ENCODE assay signal across 9 cellular contexts in genomic region chrX:153984351-153985178, GRCh38. TPM values are rescaled to one million over a fixed set of nuclear protein-coding genes. Genes with fewer than 3 reads are reported as not detected.
DNase-seq lines count a peak whose midpoint lies in the region; ATAC-seq and TF ChIP-seq lines count a peak whose summit lies in the region.
"Had no signal": no experiment of that assay in that cellular context is flagged by ENCODE, and none has a peak within 500 bp of the region (broad histone marks: within the 10 kb centered on the region; RNA-seq: fewer than 3 reads in every experiment).

No MANE protein-coding gene starts in this region.

- ATAC-seq in natural killer cell treated with Interleukin-12 subunit alpha and Interleukin-12 subunit beta and Interleukin-15 and Interleukin-18, amount 100 ng/mL, for 72 hours = peak in 1 of 2 donors; percentile 37
- ATAC-seq in HG02623 (IDR thresholded peaks at IDR 0.05; ENCODE audit: unreplicated experiment) = no peak

- H2BK5ac ChIP-seq in H9 (ENCODE audit: insufficient read length, low read length) = no peak overlapping the region

- no peak overlapping the region for H2BK15ac ChIP-seq in H9 (ENCODE audit: low read depth, low read length)

- H2AFZ ChIP-seq in H9 (ENCODE audit: low read length) = no peak overlapping the region

- H3K79me1 ChIP-seq in H9 (ENCODE audit: insufficient read depth, low read depth, low read length, poor library complexity, severe bottlenecking) = no peaks in the 10 kb centered on the region

- no peak for TF ChIP-seq CTCF in HL-60 (IDR thresholded peaks at IDR 0.05; ENCODE audit: insufficient read depth, low read length)
- TF ChIP-seq CTCF in H9 (conservative IDR thresholded peaks at IDR 0.05) = no peak

- H3K23ac ChIP-seq in H9 (ENCODE audit: insufficient read length, low read depth, low read length) = no peak overlapping the region

- no peak overlapping the region for H3K14ac ChIP-seq in H9 (ENCODE audit: insufficient read depth, low read length)

- H4K8ac ChIP-seq in H9 (replicated peaks; ENCODE audit: insufficient read length, low read depth, low read length) = no peak overlapping the region

- H2AK5ac ChIP-seq in H9 (ENCODE audit: insufficient read length, low read length) = no peak overlapping the region

- no peak overlapping the region for H2BK12ac ChIP-seq in H9 (ENCODE audit: insufficient read length, low read depth, low read length)

- H3K4me1 Mint-ChIP-seq in activated naive CD4-positive, alpha-beta T cell treated with anti-CD3 and anti-CD28 coated beads, Interleukin-2, amount 50 U/mL, for 24 hours = peaks cover 38% of the 10 kb centered on the region
- peaks cover 25 to 28% of the 10 kb centered on the region in 2 donors for H3K4me1 Mint-ChIP-seq in natural killer cell treated with Interleukin-12 subunit alpha and Interleukin-12 subunit beta and Interleukin-15 and Interleukin-18, amount 100 ng/mL, for 72 hours (ENCODE audit: low read depth in 2 of 2)
- peaks cover 0 to 10% of the 10 kb centered on the region in 2 experiments; a peak in 2 of 4 replicates for H3K4me1 Mint-ChIP-seq in H9

- H3K23me2 ChIP-seq in H9 (ENCODE audit: insufficient read length, low read depth, low read length, poor library complexity, severe bottlenecking) = no peaks in the 10 kb centered on the region

- H3K27ac ChIP-seq in HL-60 (replicated peaks) = peak overlapping the region; percentile 89
- no peak overlapping the region for H3K27ac ChIP-seq in H9 (ENCODE audit: insufficient read length, low read depth, low read length)

- no peak overlapping the region for H2BK20ac ChIP-seq in H9 (ENCODE audit: low read depth, low read length, poor library complexity, severe bottlenecking)

- H3K9ac ChIP-seq in H9 (ENCODE audit: extremely low read depth, insufficient read length, low read length) = no peak overlapping the region

- no peaks in the 10 kb centered on the region for H3K27me3 Mint-ChIP-seq in activated naive CD4-positive, alpha-beta T cell treated with anti-CD3 and anti-CD28 coated beads, Interleukin-2, amount 50 U/mL, for 24 hours
- H3K27me3 Mint-ChIP-seq in natural killer cell treated with Interleukin-12 subunit alpha and Interleukin-12 subunit beta and Interleukin-15 and Interleukin-18, amount 100 ng/mL, for 72 hours = peaks cover 0 to 3% of the 10 kb centered on the region in 2 donors
- peaks cover 2% of the 10 kb centered on the region for H3K27me3 Mint-ChIP-seq in H9 (ENCODE audit: low read depth)

- no peak overlapping the region for H3K56ac ChIP-seq in H9 (ENCODE audit: insufficient read length, low read depth, low read length)

- H3K9me3 ChIP-seq in H9 (ENCODE audit: control insufficient read depth, low read depth, low read length) = peaks cover 20% of the 10 kb centered on the region

- H3K27me3 ChIP-seq in HL-60 (ENCODE audit: insufficient read depth, poor library complexity, severe bottlenecking) (no peaks in the 10 kb centered on the region), H9 (ENCODE audit: insufficient read depth, low read length) (no peaks in the 10 kb centered on the region)

- H3K4me3 ChIP-seq in HL-60 (replicated peaks; ENCODE audit: insufficient read depth, low read length) = no peak overlapping the region

- H3K9me3 Mint-ChIP-seq in activated naive CD4-positive, alpha-beta T cell treated with anti-CD3 and anti-CD28 coated beads, Interleukin-2, amount 50 U/mL, for 24 hours = no peaks in the 10 kb centered on the region
- no peaks in the 10 kb centered on the region for H3K9me3 Mint-ChIP-seq in natural killer cell treated with Interleukin-12 subunit alpha and Interleukin-12 subunit beta and Interleukin-15 and Interleukin-18, amount 100 ng/mL, for 72 hours
- H3K9me3 Mint-ChIP-seq in H9 = peaks cover 51 to 61% of the 10 kb centered on the region in 2 experiments

- no peaks in the 10 kb centered on the region for H3K79me2 ChIP-seq in H9 (ENCODE audit: insufficient read depth, low read length)

- WGBS in H9 (ENCODE audit: extremely low coverage, insufficient read length, low lambda C conversion rate) = no CpG with 5 or more reads among the region's 20 CpGs

- no peaks in the 10 kb centered on the region for H3K36me3 Mint-ChIP-seq in activated naive CD4-positive, alpha-beta T cell treated with anti-CD3 and anti-CD28 coated beads, Interleukin-2, amount 50 U/mL, for 24 hours
- no peaks in the 10 kb centered on the region for H3K36me3 Mint-ChIP-seq in natural killer cell treated with Interleukin-12 subunit alpha and Interleukin-12 subunit beta and Interleukin-15 and Interleukin-18, amount 100 ng/mL, for 72 hours
- H3K36me3 Mint-ChIP-seq in H9 (ENCODE audit: insufficient read depth in 1 of 3, low read depth in 3 of 3) = peaks cover 7 to 10% (median 8%) of the 10 kb centered on the region in 3 experiments; a peak in 6 of 7 replicates

- no peak overlapping the region for H3K18ac ChIP-seq in H9 (ENCODE audit: insufficient read length, low read depth, low read length)

- H3K27ac Mint-ChIP-seq in activated naive CD4-positive, alpha-beta T cell treated with anti-CD3 and anti-CD28 coated beads, Interleukin-2, amount 50 U/mL, for 24 hours = peak overlapping the region; percentile 97
- peak overlapping the region; percentile 70 to 79 for H3K27ac Mint-ChIP-seq in natural killer cell treated with Interleukin-12 subunit alpha and Interleukin-12 subunit beta and Interleukin-15 and Interleukin-18, amount 100 ng/mL, for 72 hours
- no peak overlapping the region; a peak in 1 of 7 replicates for H3K27ac Mint-ChIP-seq in H9

- DNase-seq in GF-D8 (lab: John Stamatoyannopoulos, UW) (peak; percentile 24), HL-60 (ENCODE audit: low read depth in 1 of 2, low spot score in 1 of 2) (peak in 1 of 2 experiments; percentile 65), NCI-H774 (lab: John Stamatoyannopoulos, UW) (no peak), H9 (no peak), OCI-M1 (lab: John Stamatoyannopoulos, UW) (no peak)
- DNase-seq in natural killer cell treated with Interleukin-12 subunit alpha and Interleukin-12 subunit beta and Interleukin-15 and Interleukin-18, amount 100 ng/mL, for 72 hours (ENCODE audit: low spot score) = no peak
- DNase-seq: NCI-H2081 had no signal

- H3K4me3 Mint-ChIP-seq in activated naive CD4-positive, alpha-beta T cell treated with anti-CD3 and anti-CD28 coated beads, Interleukin-2, amount 50 U/mL, for 24 hours = peak overlapping the region; percentile 81
- H3K4me3 Mint-ChIP-seq in natural killer cell treated with Interleukin-12 subunit alpha and Interleukin-12 subunit beta and Interleukin-15 and Interleukin-18, amount 100 ng/mL, for 72 hours = peak overlapping the region; percentile 70
- no peak overlapping the region for H3K4me3 Mint-ChIP-seq in H9

- no peak overlapping the region for H3K4ac ChIP-seq in H9 (ENCODE audit: low read depth, low read length)

- no peak overlapping the region for H3K4me2 ChIP-seq in H9 (ENCODE audit: insufficient read depth, insufficient read length, low read length)

- H3K4me1 ChIP-seq in H9 (ENCODE audit: insufficient read depth, low read length) = no peaks in the 10 kb centered on the region

- no peak overlapping the region for H4K91ac ChIP-seq in H9 (ENCODE audit: insufficient read length, low read depth, low read length)

- no peak overlapping the region for H4K5ac ChIP-seq in H9 (ENCODE audit: insufficient read length, low read depth, low read length)

- H2BK120ac ChIP-seq in H9 (ENCODE audit: low read depth, low read length, poor library complexity, severe bottlenecking) = no peak overlapping the region

- H3T11ph ChIP-seq in H9 (ENCODE audit: low read length) = no peak overlapping the region

- H4K20me1 ChIP-seq in H9 (ENCODE audit: control insufficient read depth, insufficient read depth, insufficient read length) = no peaks in the 10 kb centered on the region

RNA-seq across cellular contexts. Expression of gene TMEM187, which starts 12.0 kb away (rescaled TPM):
- total RNA-seq in natural killer cell treated with Interleukin-12 subunit alpha and Interleukin-12 subunit beta and Interleukin-15 and Interleukin-18, amount 100 ng/mL, for 72 hours = 1 to 10 TPM; 2.4 to 6.9 TPM
- total RNA-seq in H9 (2021) = 1.9 and 2.7 TPM in 2 replicates

RNA-seq across cellular contexts. Expression of gene HCFC1, which starts 12.9 kb away (rescaled TPM):
- 100 to 1,000 TPM; 105 to 131 TPM for total RNA-seq in natural killer cell treated with Interleukin-12 subunit alpha and Interleukin-12 subunit beta and Interleukin-15 and Interleukin-18, amount 100 ng/mL, for 72 hours
- 137 and 144 TPM in 2 replicates for total RNA-seq in H9 (2021)

RNA-seq across cellular contexts. Expression of gene IRAK1, which starts 35.1 kb away (rescaled TPM):
- total RNA-seq in natural killer cell treated with Interleukin-12 subunit alpha and Interleukin-12 subunit beta and Interleukin-15 and Interleukin-18, amount 100 ng/mL, for 72 hours = 100 to 1,000 TPM; 136 to 258 TPM
- total RNA-seq in H9 (2021) = 85.3 and 98.4 TPM in 2 replicates

RNA-seq across cellular contexts. Expression of gene RENBP, which starts 40.1 kb away (rescaled TPM):
- 1 to 10 TPM; 4.8 to 5.4 TPM for total RNA-seq in natural killer cell treated with Interleukin-12 subunit alpha and Interleukin-12 subunit beta and Interleukin-15 and Interleukin-18, amount 100 ng/mL, for 72 hours
- total RNA-seq in H9 (2021) = 7.1 and 8.4 TPM in 2 replicates

RNA-seq across cellular contexts. Expression of gene NAA10, which starts 49.7 kb away (rescaled TPM):
- 100 to 1,000 TPM; 115 to 175 TPM for total RNA-seq in natural killer cell treated with Interleukin-12 subunit alpha and Interleukin-12 subunit beta and Interleukin-15 and Interleukin-18, amount 100 ng/mL, for 72 hours
- 101 and 103 TPM in 2 replicates for total RNA-seq in H9 (2021)

Comparison
In these comparisons a context has a peak if more than half of its experiments do, and no peak if none do; other contexts are left out.
1. H3K27ac Mint-ChIP-seq: peak in activated naive CD4-positive, alpha-beta T cell treated with anti-CD3 and anti-CD28 coated beads, Interleukin-2, amount 50 U/mL, for 24 hours (single experiment) and natural killer cell treated with Interleukin-12 subunit alpha and Interleukin-12 subunit beta and Interleukin-15 and Interleukin-18, amount 100 ng/mL, for 72 hours (2 of 2); none in H9 (0 of 3).
2. H3K4me3 Mint-ChIP-seq: peak in activated naive CD4-positive, alpha-beta T cell treated with anti-CD3 and anti-CD28 coated beads, Interleukin-2, amount 50 U/mL, for 24 hours (single experiment) and natural killer cell treated with Interleukin-12 subunit alpha and Interleukin-12 subunit beta and Interleukin-15 and Interleukin-18, amount 100 ng/mL, for 72 hours (single experiment); none in H9 (0 of 2).